1 cellular context compared by ENCODE assay signal in genomic region chr12:24227550-24227949, GRCh38.
TF ChIP-seq lines count a peak whose summit lies in the region.

No MANE protein-coding gene starts in this region.

TF ChIP-seq in HepG2, 621 proteins besides CTCF, POLR2A, EP300 and RAD21 (continued from another document):
- TF ChIP-seq ZXDC (CRISPR knock-in tag; IDR thresholded peaks at IDR 0.05) (no peak), KDM1A (CRISPR knock-in tag; IDR thresholded peaks at IDR 0.05) (no peak), SP1 (IDR thresholded peaks at IDR 0.05) (no peak), SP1 (CRISPR knock-in tag; IDR thresholded peaks at IDR 0.05) (no peak), ZNF18 (CRISPR knock-in tag; IDR thresholded peaks at IDR 0.05; ENCODE audit: insufficient replicate concordance) (no peak)
